Comparison of ENCODE assay signal across 17 cellular contexts in the genomic region with DNA sequence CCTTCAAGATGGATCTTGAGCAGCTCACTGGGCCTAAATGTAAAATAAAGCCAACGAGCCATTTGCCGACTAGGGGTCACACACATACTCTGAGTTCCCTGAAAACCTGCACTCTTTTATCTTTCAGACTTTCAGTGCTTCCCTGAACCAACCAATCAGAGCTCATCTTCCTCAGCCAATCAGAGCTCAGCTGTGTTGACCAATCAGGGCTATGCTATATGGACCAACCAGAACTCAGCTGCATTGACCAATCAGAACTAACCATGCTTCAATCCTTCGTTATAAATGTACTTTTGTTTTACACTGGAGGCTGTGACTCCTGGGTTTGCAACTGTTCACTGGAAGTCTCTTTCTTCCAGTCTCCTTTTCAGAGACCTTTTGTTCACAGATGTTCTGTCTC. TPM values are rescaled to one million over a fixed set of nuclear protein-coding genes. Genes with fewer than 3 reads are reported as not detected.
DNase-seq lines count a peak whose midpoint lies in the region; ATAC-seq, FAIRE-seq and TF ChIP-seq lines count a peak whose summit lies in the region.
"Had no signal": no experiment of that assay in that cellular context is flagged by ENCODE, and none has a peak within 500 bp of the region (broad histone marks: within the 10 kb centered on the region; RNA-seq: fewer than 3 reads in every experiment).

No MANE protein-coding gene starts in this region.

- no peaks in the 10 kb centered on the region for H3K79me2 ChIP-seq in OCI-LY7 (ENCODE audit: insufficient read depth, low read depth, low read length)
- H3K79me2 ChIP-seq in endothelial cell of umbilical vein (ENCODE audit: control insufficient read depth, insufficient read depth, low read length) = peaks cover 2% of the 10 kb centered on the region

- POLR2A ChIA-PET in A673 (lab: Charles Lee; ENCODE audit: low non-redundant PET) (no interaction called here), OCI-LY7 (lab: Charles Lee) (interaction anchor here (0.6 to 1.1 kb wide), 3 partner anchors 19 to 144 kb away, joined by 3 read pairs; partner anchors contain the start of gene SLC25A53), endothelial cell of umbilical vein (lab: Charles Lee) (no interaction called here)

- dilution Hi-C loops in endothelial cell of umbilical vein (cut with MboI; ENCODE audit: extremely low pct_ligation_motif_present, low sequenced_read_pairs) = no loop called here

- H3K36me3 Mint-ChIP-seq in natural killer cell = no peaks in the 10 kb centered on the region
- H3K36me3 Mint-ChIP-seq: activated naive CD4-positive, alpha-beta T cell treated with anti-CD3 and anti-CD28 coated beads, Interleukin-2, amount 50 U/mL, for 24 hours; T-cell had no signal

- H3K36me3 ChIP-seq in A673 (ENCODE audit: insufficient read depth, low read length, poor library complexity, severe bottlenecking) (no peaks in the 10 kb centered on the region), OCI-LY7 (ENCODE audit: insufficient read depth, low read length) (no peaks in the 10 kb centered on the region), endothelial cell of umbilical vein (ENCODE audit: control insufficient read depth in 2 of 2, extremely low read depth in 1 of 2, insufficient read depth in 2 of 2, low read length in 2 of 2) (no peaks in the 10 kb centered on the region)

- TF ChIP-seq CTCF in A673 (conservative IDR thresholded peaks at IDR 0.05; ENCODE audit: low read depth, low read length) (no peak), OCI-LY7 (conservative IDR thresholded peaks at IDR 0.05; ENCODE audit: low read length) (no peak), endothelial cell of umbilical vein (IDR thresholded peaks at IDR 0.05; ENCODE audit: extremely low read depth in 1 of 2, insufficient read depth in 1 of 2, low read depth in 1 of 2, low read length in 2 of 2) (no peak), natural killer cell (IDR thresholded peaks at IDR 0.05) (no peak)

- BruUV-seq in A673 (replicated peaks; lab: Mats Ljungman, UMichigan) = no TSS peak
- no TSS peak for BruUV-seq in OCI-LY7 (replicated peaks; lab: Mats Ljungman, UMichigan)
- BruUV-seq in endothelial cell of umbilical vein (replicated peaks; lab: Mats Ljungman, UMichigan) = no TSS peak

- no peaks in the 10 kb centered on the region for H4K20me1 ChIP-seq in OCI-LY7 (ENCODE audit: insufficient read depth, low read length)
- H4K20me1 ChIP-seq in endothelial cell of umbilical vein (replicated peaks; ENCODE audit: control insufficient read depth, extremely low read depth, insufficient read depth, low read length) = no peaks in the 10 kb centered on the region

- no peaks in the 10 kb centered on the region for H3K4me1 ChIP-seq in A673 (ENCODE audit: insufficient read depth, low read length, poor library complexity, severe bottlenecking)
- no peaks in the 10 kb centered on the region for H3K4me1 ChIP-seq in OCI-LY7 (ENCODE audit: insufficient read depth, low read length, poor library complexity, severe bottlenecking)
- H3K4me1 ChIP-seq in endothelial cell of umbilical vein (ENCODE audit: control insufficient read depth, extremely low read depth, insufficient read depth, low read length) = no peaks in the 10 kb centered on the region

- H3K9me1 ChIP-seq in endothelial cell of umbilical vein (replicated peaks; ENCODE audit: control insufficient read depth, extremely low read depth, insufficient read depth, low read length) = no peaks in the 10 kb centered on the region

- in situ Hi-C loops in G401 (cut with HindIII; ENCODE audit: low sequenced_read_pairs) = no loop called here

- FAIRE-seq in endothelial cell of umbilical vein (lab: Jason Lieb, UNC) = peak; percentile 74
- FAIRE-seq: colon had no signal

- peaks cover 28 to 43% of the 10 kb centered on the region in 2 donors for H3K4me1 Mint-ChIP-seq in natural killer cell

- no peaks in the 10 kb centered on the region for H3K27me3 Mint-ChIP-seq in natural killer cell (ENCODE audit: low read depth in 2 of 2)
- H3K27me3 Mint-ChIP-seq: activated naive CD4-positive, alpha-beta T cell treated with anti-CD3 and anti-CD28 coated beads, Interleukin-2, amount 50 U/mL, for 24 hours had no signal

- H3K9me3 ChIP-seq in A673 (ENCODE audit: low read depth, low read length, poor library complexity, severe bottlenecking) (no peaks in the 10 kb centered on the region), OCI-LY7 (ENCODE audit: low read length) (no peaks in the 10 kb centered on the region), endothelial cell of umbilical vein (replicated peaks; ENCODE audit: control insufficient read depth, insufficient read depth, low read length) (no peaks in the 10 kb centered on the region)

- intact Hi-C loops in A673 (cut with micrococcal nuclease; ENCODE audit: unreplicated experiment) (loop anchor here (2.0 to 10.0 kb wide), 3 partner anchors 293 to 603 kb away; partner anchors contain the start of gene MORF4L2), OCI-LY7 (cut with micrococcal nuclease; ENCODE audit: unreplicated experiment) (no loop called here), endothelial cell of umbilical vein (cut with micrococcal nuclease) (loop anchor here (2.0 kb wide), 1 partner anchor 293 kb away; no protein-coding TSS in a partner anchor), natural killer cell (cut with micrococcal nuclease) (loop anchor here (2.0 kb wide), 1 partner anchor 291 kb away; no protein-coding TSS in a partner anchor)

- H3K9me3 Mint-ChIP-seq in natural killer cell = no peaks in the 10 kb centered on the region
- H3K9me3 Mint-ChIP-seq: activated naive CD4-positive, alpha-beta T cell treated with anti-CD3 and anti-CD28 coated beads, Interleukin-2, amount 50 U/mL, for 24 hours; T-cell had no signal

- no peak overlapping the region for H3K4me3 Mint-ChIP-seq in natural killer cell
- H3K4me3 Mint-ChIP-seq: activated naive CD4-positive, alpha-beta T cell treated with anti-CD3 and anti-CD28 coated beads, Interleukin-2, amount 50 U/mL, for 24 hours; T-cell had no signal

- CTCF ChIA-PET in A673 (lab: Charles Lee) (no interaction called here), OCI-LY7 (lab: Charles Lee; ENCODE audit: unreplicated experiment) (no interaction called here), endothelial cell of umbilical vein (lab: Charles Lee) (interaction anchor here (0.6 to 2.2 kb wide), 4 partner anchors 14 to 292 kb away, joined by 3 to 19 read pairs (median 4); partner anchors contain the start of gene ZCCHC18)

- H3K9me2 ChIP-seq in OCI-LY7 (ENCODE audit: insufficient read depth, low read length) = no peaks in the 10 kb centered on the region

- ATAC-seq in natural killer cell = no peak
- ATAC-seq: stimulated activated naive CD8-positive, alpha-beta T cell treated with anti-CD3 and anti-CD28 coated beads, Interleukin-15, Interleukin-2, amounts not matched to agents 100 U/mL and 50 U/mL, for 24 hours had no signal

- no peak overlapping the region for H3K4me2 ChIP-seq in OCI-LY7 (ENCODE audit: low read length)
- H3K4me2 ChIP-seq in endothelial cell of umbilical vein (ENCODE audit: insufficient read depth, low read length) = no peak overlapping the region

- H2AFZ ChIP-seq in OCI-LY7 (ENCODE audit: low read length) = no peak overlapping the region
- no peak overlapping the region for H2AFZ ChIP-seq in endothelial cell of umbilical vein (ENCODE audit: low read depth, low read length)

- peak; percentile 21 for DNase-seq in A673 (ENCODE audit: low spot score)
- DNase-seq in G401 (ENCODE audit: low spot score) = peak; percentile 12
- peak; percentile 9 for DNase-seq in OCI-LY7 (ENCODE audit: low spot score)
- peak; percentile 4 for DNase-seq in endothelial cell of umbilical vein (ENCODE audit: low read depth, low spot score)
- DNase-seq in activated T-cell treated with anti-CD3 and anti-CD28 coated beads for 4 hours = no peak
- DNase-seq in central memory CD4-positive, alpha-beta T cell = no peak
- no peak for DNase-seq in natural killer cell
- no peak for DNase-seq in T-helper 1 cell
- DNase-seq: foreskin melanocyte; islet precursor cell; NCI-H1417 treated with DMSO at 0.1 percent for 48 hours; stimulated activated CD4-positive, alpha-beta T cell treated with anti-CD3 and anti-CD28 coated beads, Interleukin-4, amount 100 ng/mL, for 24 hours; stimulated activated naive CD8-positive, alpha-beta T cell treated with anti-CD3 and anti-CD28 coated beads, Interleukin-15, Interleukin-2, amounts not matched to agents 100 U/mL and 50 U/mL, for 24 hours; T-cell had no signal

- no peak overlapping the region for H3K9ac ChIP-seq in endothelial cell of umbilical vein (replicated peaks; ENCODE audit: extremely low read depth, insufficient read depth, low read length)

- H3K27me3 ChIP-seq in A673 (replicated peaks; ENCODE audit: insufficient read depth, low read depth, low read length, poor library complexity) (peaks cover 4% of the 10 kb centered on the region), endothelial cell of umbilical vein (ENCODE audit: control insufficient read depth in 2 of 2, insufficient read depth in 2 of 2, low read length in 2 of 2) (no peaks in the 10 kb centered on the region)

- H3K27ac ChIP-seq in A673 (ENCODE audit: low read depth, low read length, poor library complexity, severe bottlenecking) = no peak overlapping the region
- no peak overlapping the region for H3K27ac ChIP-seq in OCI-LY7 (ENCODE audit: low read depth, low read length, poor library complexity, severe bottlenecking)
- H3K27ac ChIP-seq in endothelial cell of umbilical vein (ENCODE audit: insufficient read depth, low read depth, low read length) = no peak overlapping the region
- H3K27ac ChIP-seq: C4-2B had no signal

- H3K27ac Mint-ChIP-seq in natural killer cell = no peak overlapping the region
- H3K27ac Mint-ChIP-seq: activated naive CD4-positive, alpha-beta T cell treated with anti-CD3 and anti-CD28 coated beads, Interleukin-2, amount 50 U/mL, for 24 hours had no signal

- no peak for TF ChIP-seq POLR2A in endothelial cell of umbilical vein (IDR thresholded peaks at IDR 0.05; ENCODE audit: low read depth, low read length)

- no peak overlapping the region for H3K4me3 ChIP-seq in A673 (ENCODE audit: low read depth, low read length, poor library complexity, severe bottlenecking)
- no peak overlapping the region for H3K4me3 ChIP-seq in OCI-LY7 (ENCODE audit: low read depth, low read length, poor library complexity, severe bottlenecking)
- H3K4me3 ChIP-seq in endothelial cell of umbilical vein (replicated peaks in 1 of 3; ENCODE audit: insufficient read depth in 1 of 3, low read depth in 1 of 3, low read length in 3 of 3) = no peak overlapping the region

RNA-seq across cellular contexts. Expression of gene SLC25A53, which starts 19.3 kb away (rescaled TPM):
- total RNA-seq in A673 (2021) = 3.4 and 3.6 TPM in 2 replicates
- 0.68 TPM in 1 of 2 replicates, not detected in the other for total RNA-seq in G401 (2014; rRNA removed; shearing (Covaris generic))
- total RNA-seq in OCI-LY7 (2014; rRNA removed; shearing (Covaris generic)) = 15.6 and 23.1 TPM in 2 replicates
- total RNA-seq in OCI-LY7 (2022) = 4.8 and 5.5 TPM in 2 replicates
- 5.7 and 6.3 TPM in 2 replicates for total RNA-seq in endothelial cell of umbilical vein
- polyA plus RNA-seq in endothelial cell of umbilical vein = 3.0 and 4.6 TPM in 2 replicates
- 4.6 and 5.1 TPM in 2 replicates for polyA plus RNA-seq in endothelial cell of umbilical vein (2011; cell fraction: cytosol; rRNA removed)
- polyA plus RNA-seq in endothelial cell of umbilical vein (2011; cell fraction: nucleus; rRNA removed) = 5.6 and 5.9 TPM in 2 replicates
- polyA plus RNA-seq in endothelial cell of umbilical vein (2012) = 8.3 TPM in 2 replicates
- 5.1 and 11.5 TPM in 2 replicates for polyA minus RNA-seq in endothelial cell of umbilical vein
- polyA minus RNA-seq in endothelial cell of umbilical vein (2011; cell fraction: cytosol; rRNA and poly(A)+ RNA removed) = 2.4 TPM
- polyA minus RNA-seq in endothelial cell of umbilical vein (2011; cell fraction: nucleus; rRNA and poly(A)+ RNA removed) = 3.7 and 5.8 TPM in 2 replicates
- 10 to 100 TPM; 10.1 to 20.6 (median 12.8) TPM for total RNA-seq in natural killer cell

RNA-seq across cellular contexts. Expression of gene ZCCHC18, which starts 25.2 kb away (rescaled TPM):
- total RNA-seq in A673 (2021) = 0.54 and 1.4 TPM in 2 replicates
- total RNA-seq in G401 (2014; rRNA removed; shearing (Covaris generic)) = 0.20 TPM in 1 of 2 replicates, not detected in the other
- total RNA-seq in OCI-LY7 (2014; rRNA removed; shearing (Covaris generic)) = 12.1 and 24.5 TPM in 2 replicates
- total RNA-seq in OCI-LY7 (2022) = 4.5 and 4.6 TPM in 2 replicates
- total RNA-seq in endothelial cell of umbilical vein = 1.6 and 2.3 TPM in 2 replicates
- 2.5 and 2.7 TPM in 2 replicates for polyA plus RNA-seq in endothelial cell of umbilical vein
- polyA plus RNA-seq in endothelial cell of umbilical vein (2011; cell fraction: cytosol; rRNA removed) = 2.0 and 4.8 TPM in 2 replicates
- polyA plus RNA-seq in endothelial cell of umbilical vein (2011; cell fraction: nucleus; rRNA removed) = 10.4 and 11.9 TPM in 2 replicates
- polyA plus RNA-seq in endothelial cell of umbilical vein (2012) = 3.1 and 3.6 TPM in 2 replicates
- 1.2 and 1.9 TPM in 2 replicates for polyA minus RNA-seq in endothelial cell of umbilical vein
- not detected for polyA minus RNA-seq in endothelial cell of umbilical vein (2011; cell fraction: cytosol; rRNA and poly(A)+ RNA removed)
- polyA minus RNA-seq in endothelial cell of umbilical vein (2011; cell fraction: nucleus; rRNA and poly(A)+ RNA removed) = 2.2 and 3.2 TPM in 2 replicates
- total RNA-seq in natural killer cell = 1 to 10 TPM; 4.4 to 8.9 (median 5.6) TPM

RNA-seq across cellular contexts. Expression of gene FAM199X, which starts 28.8 kb away (rescaled TPM):
- total RNA-seq in A673 (2021) (14.3 and 15.5 TPM in 2 replicates), OCI-LY7 (2022) (16.0 and 19.2 TPM in 2 replicates), endothelial cell of umbilical vein (16.8 and 18.1 TPM in 2 replicates), natural killer cell (10 to 100 TPM; 31.9 to 35.9 (median 32.6) TPM)
- total RNA-seq in G401 (2014; rRNA removed; shearing (Covaris generic)) = 17.8 and 25.0 TPM in 2 replicates
- total RNA-seq in OCI-LY7 (2014; rRNA removed; shearing (Covaris generic)) = 10.6 and 10.8 TPM in 2 replicates
- 2.7 and 4.0 TPM in 2 replicates for polyA plus RNA-seq in endothelial cell of umbilical vein
- 3.3 and 3.6 TPM in 2 replicates for polyA plus RNA-seq in endothelial cell of umbilical vein (2011; cell fraction: cytosol; rRNA removed)
- 5.2 and 7.9 TPM in 2 replicates for polyA plus RNA-seq in endothelial cell of umbilical vein (2011; cell fraction: nucleus; rRNA removed)
- polyA plus RNA-seq in endothelial cell of umbilical vein (2012) = 15.1 and 19.0 TPM in 2 replicates
- polyA minus RNA-seq in endothelial cell of umbilical vein = 7.9 and 8.6 TPM in 2 replicates
- 9.9 TPM for polyA minus RNA-seq in endothelial cell of umbilical vein (2011; cell fraction: cytosol; rRNA and poly(A)+ RNA removed)
- 5.5 and 7.2 TPM in 2 replicates for polyA minus RNA-seq in endothelial cell of umbilical vein (2011; cell fraction: nucleus; rRNA and poly(A)+ RNA removed)

Comparison
In these comparisons a context has a peak if more than half of its experiments do, and no peak if none do; other contexts are left out.
1. DNase-seq: peak in A673 (single experiment), G401 (single experiment), OCI-LY7 (single experiment) and endothelial cell of umbilical vein (single experiment); none in activated T-cell treated with anti-CD3 and anti-CD28 coated beads for 4 hours (single experiment), central memory CD4-positive, alpha-beta T cell (single experiment), natural killer cell (single experiment) and T-helper 1 cell (0 of 5).